10 cellular contexts compared by ENCODE assay signal in the genomic region with DNA sequence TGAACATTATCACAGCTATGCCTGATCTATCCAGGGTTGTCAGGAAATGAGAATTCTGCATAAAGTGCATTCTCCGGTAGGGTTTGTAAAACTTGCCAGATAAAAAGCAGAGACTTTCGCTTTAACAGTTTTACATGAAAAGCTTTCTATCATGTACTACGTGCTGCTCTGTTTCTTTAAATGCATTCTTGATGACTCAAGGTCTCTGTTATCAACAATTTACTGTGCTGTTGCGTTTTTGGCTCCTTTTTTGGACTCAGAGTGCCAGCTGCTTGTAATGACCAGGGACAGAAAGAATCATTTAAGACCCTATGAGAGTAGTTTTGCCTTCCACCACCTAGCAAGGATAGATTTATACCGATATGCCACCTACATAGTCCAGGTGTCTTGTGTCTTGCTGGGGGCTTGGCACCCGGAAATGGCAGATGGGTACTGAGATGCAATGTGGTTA.
DNase-seq lines count a peak whose midpoint lies in the region; TF ChIP-seq lines count a peak whose summit lies in the region.
"Had no signal": no experiment of that assay in that cellular context is flagged by ENCODE, and none has a peak within 500 bp of the region (broad histone marks: within the 10 kb centered on the region; RNA-seq: fewer than 3 reads in every experiment).

No MANE protein-coding gene starts in this region.

- H3K9me3 ChIP-seq in muscle layer of colon (ENCODE audit: low read length) = no peaks in the 10 kb centered on the region
- H3K9me3 ChIP-seq: colonic mucosa had no signal

- H3K27me3 Mint-ChIP-seq in CD14-positive monocyte (ENCODE audit: low read depth in 3 of 3) = peaks cover 0 to 6% (median 2%) of the 10 kb centered on the region in 3 donors
- H3K27me3 Mint-ChIP-seq: activated B cell treated with CpG ODN at 0.5 μM for 24 hours had no signal

- H3K4me3 ChIP-seq in brain microvascular endothelial cell (ENCODE audit: low read depth, low read length) (no peak overlapping the region), muscle layer of colon (ENCODE audit: low read depth in 1 of 2, low read length in 2 of 2) (peak overlapping the region; percentile 2 to 34)
- H3K4me3 ChIP-seq: colonic mucosa had no signal

- no peak overlapping the region for H3K9ac ChIP-seq in muscle layer of colon (ENCODE audit: low read length)

- H3K27ac Mint-ChIP-seq in CD14-positive monocyte = no peak overlapping the region
- H3K27ac Mint-ChIP-seq: activated B cell treated with CpG ODN at 0.5 μM for 24 hours had no signal

- intact Hi-C loops in CD14-positive monocyte (cut with micrococcal nuclease) = no loop called here

- DNase-seq in AG20443 (ENCODE audit: low spot score) (peak; percentile 20), HS-5 (ENCODE audit: low read depth) (peak; percentile 28), brain microvascular endothelial cell (peak; percentile 51), NCI-H128 (lab: John Stamatoyannopoulos, UW; ENCODE audit: unreplicated experiment) (no peak), CD14-positive monocyte (ENCODE audit: low spot score) (no peak), NAMALWA (ENCODE audit: low spot score) (no peak), activated gamma-delta T cell treated with Interleukin-2 at 50 U/mL for 16 hours (no peak)
- DNase-seq: activated B cell treated with CpG ODN at 0.5 μM for 24 hours, colonic mucosa had no signal

- peaks cover 23% of the 10 kb centered on the region for H3K4me1 ChIP-seq in muscle layer of colon (ENCODE audit: insufficient read depth, low read length)

- H3K36me3 ChIP-seq in brain microvascular endothelial cell (replicated peaks) (no peaks in the 10 kb centered on the region), muscle layer of colon (ENCODE audit: insufficient read depth, low read length) (no peaks in the 10 kb centered on the region)
- H3K36me3 ChIP-seq: colonic mucosa had no signal

- no peaks in the 10 kb centered on the region for H3K27me3 ChIP-seq in brain microvascular endothelial cell (replicated peaks)
- H3K27me3 ChIP-seq in muscle layer of colon (ENCODE audit: control insufficient read depth in 1 of 2, insufficient read depth in 2 of 2, low read length in 2 of 2) = no peaks in the 10 kb centered on the region
- H3K27me3 ChIP-seq: colonic mucosa had no signal

- H3K4me3 Mint-ChIP-seq in CD14-positive monocyte = no peak overlapping the region
- H3K4me3 Mint-ChIP-seq: activated B cell treated with CpG ODN at 0.5 μM for 24 hours had no signal

- no peak overlapping the region for H3K27ac ChIP-seq in brain microvascular endothelial cell
- H3K27ac ChIP-seq in muscle layer of colon (ENCODE audit: low read depth, low read length) = peak overlapping the region; percentile 25
- H3K27ac ChIP-seq: colonic mucosa had no signal

- TF ChIP-seq CTCF in brain microvascular endothelial cell (IDR thresholded peaks at IDR 0.05; ENCODE audit: low read depth, low read length, missing control alignments) = no peak
- TF ChIP-seq CTCF in CD14-positive monocyte (IDR thresholded peaks at IDR 0.05) = no peak

- H3K4me1 Mint-ChIP-seq in CD14-positive monocyte = peaks cover 2% of the 10 kb centered on the region

- peaks cover 0 to 3% (median 1%) of the 10 kb centered on the region in 7 donors for H3K9me3 Mint-ChIP-seq in CD14-positive monocyte
- H3K9me3 Mint-ChIP-seq: activated B cell treated with CpG ODN at 0.5 μM for 24 hours had no signal

- in situ Hi-C loops in brain microvascular endothelial cell (cut with HindIII; ENCODE audit: low pct_ligation_motif_present, low sequenced_read_pairs) = no loop called here

- H3K36me3 Mint-ChIP-seq in CD14-positive monocyte = no peaks in the 10 kb centered on the region

Comparison
In these comparisons a context has a peak if more than half of its experiments do, and no peak if none do; other contexts are left out.
1. DNase-seq: peak in AG20443 (single experiment), HS-5 (single experiment) and brain microvascular endothelial cell (single experiment); none in NCI-H128 (single experiment), CD14-positive monocyte (single experiment), NAMALWA (single experiment) and activated gamma-delta T cell treated with Interleukin-2 at 50 U/mL for 16 hours (single experiment).